ENCODE assay signal across 16 cellular contexts in the genomic region with DNA sequence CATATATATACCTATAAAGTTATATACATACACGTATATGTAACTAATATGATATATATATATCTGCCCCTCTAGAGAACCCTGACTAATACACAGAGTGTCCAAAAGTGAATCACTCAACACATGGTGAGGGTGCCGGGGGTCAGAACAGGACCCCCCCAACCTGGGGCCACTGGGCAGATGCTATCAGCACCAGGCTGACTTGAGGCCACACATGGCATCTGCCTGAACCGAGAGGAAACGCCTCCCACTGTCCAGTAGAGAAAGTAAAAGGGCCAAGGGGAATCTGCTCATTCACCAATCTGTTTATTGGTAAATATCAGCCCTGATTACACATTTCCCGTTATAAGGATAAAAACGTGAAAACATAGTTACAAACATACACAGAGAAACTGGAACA.
DNase-seq lines count a peak whose midpoint lies in the region; ATAC-seq and TF ChIP-seq lines count a peak whose summit lies in the region.
"Had no signal": no experiment of that assay in that cellular context is flagged by ENCODE, and none has a peak within 500 bp of the region (broad histone marks: within the 10 kb centered on the region; RNA-seq: fewer than 3 reads in every experiment).

No MANE protein-coding gene starts in this region.

- H3K9me3 ChIP-seq in left ventricle myocardium inferior (replicated peaks) (no peaks in the 10 kb centered on the region), spleen (no peaks in the 10 kb centered on the region)

- H3K27me3 ChIP-seq in left ventricle myocardium inferior (ENCODE audit: low read depth) = peaks cover 40% of the 10 kb centered on the region
- peaks cover 0 to 20% (median 0%) of the 10 kb centered on the region in 7 donors for H3K27me3 ChIP-seq in spleen (replicated peaks in 1 of 7)

- no peak overlapping the region for H3K27ac ChIP-seq in left ventricle myocardium inferior (replicated peaks)
- H3K27ac ChIP-seq in spleen = no peak overlapping the region
- H3K27ac ChIP-seq in coronary artery = no peak overlapping the region
- H3K27ac ChIP-seq: GM23248 had no signal

- no peak for TF ChIP-seq POLR2A in spleen (IDR thresholded peaks at IDR 0.05)

- H3K4me1 ChIP-seq in left ventricle myocardium inferior (no peaks in the 10 kb centered on the region), spleen (no peaks in the 10 kb centered on the region)

- no peak for ATAC-seq in left ventricle myocardium superior
- ATAC-seq in HG02759 (IDR thresholded peaks at IDR 0.05; ENCODE audit: unreplicated experiment) = no peak

- H3K4me3 ChIP-seq in left ventricle myocardium inferior = no peak overlapping the region
- H3K4me3 ChIP-seq in spleen = no peak overlapping the region
- no peak overlapping the region for H3K4me3 ChIP-seq in coronary artery
- H3K4me3 ChIP-seq: GM23248 had no signal

- TF ChIP-seq CTCF in left ventricle myocardium inferior (IDR thresholded peaks at IDR 0.05; ENCODE audit: borderline replicate concordance) (no peak), spleen (IDR thresholded peaks at IDR 0.05 in 8 of 11, conservative IDR thresholded peaks at IDR 0.05 in 3 of 11) (no peak), coronary artery (IDR thresholded peaks at IDR 0.05) (no peak)

- 84 to 94% (median 86%) methylated on average over 6 of the region's 6 CpGs for WGBS in spleen, 5 donors

- intact Hi-C loops in left ventricle myocardium superior (cut with micrococcal nuclease) = no loop called here
- intact Hi-C loops in left ventricle myocardium inferior (cut with micrococcal nuclease) = no loop called here
- intact Hi-C loops in spleen (cut with DNase I; ENCODE audit: low total_unique reads) = no loop called here

- H3K36me3 ChIP-seq in left ventricle myocardium inferior (no peaks in the 10 kb centered on the region), spleen (no peaks in the 10 kb centered on the region)

- DNase-seq in left ventricle myocardium superior (peak; percentile 4), left ventricle myocardium inferior (no peak), mesenteric fat pad (ENCODE audit: low spot score) (peak; percentile 59), spleen (peak; percentile 46), coronary artery (ENCODE audit: low spot score) (no peak)
- DNase-seq: C1 segment of cervical spinal cord; Calu3; CD4-positive, alpha-beta memory T cell; COR-L47; DMS53; DMS79 treated with DMSO at 0.1 percent for 48 hours; GF-D8; GM23248; H7; HCEC 1CT had no signal

Comparison
In these comparisons a context has a peak if more than half of its experiments do, and no peak if none do; other contexts are left out.
1. DNase-seq: peak in left ventricle myocardium superior (single experiment), mesenteric fat pad (single experiment) and spleen (single experiment); none in left ventricle myocardium inferior (single experiment) and coronary artery (single experiment).